In genomic region chr1:230067441-230067870, GRCh38 we compare ENCODE assay signal across 8 cellular contexts. TPM values are rescaled to one million over a fixed set of nuclear protein-coding genes. Genes with fewer than 3 reads are reported as not detected.
DNase-seq lines count a peak whose midpoint lies in the region; ATAC-seq and TF ChIP-seq lines count a peak whose summit lies in the region.

No MANE protein-coding gene starts in this region.

- H3K9ac ChIP-seq in HUES6 (ENCODE audit: low read length): peak overlapping the region; percentile 72

- peaks cover 16% of the 10 kb centered on the region for H3K4me1 ChIP-seq in HUES6 (ENCODE audit: control insufficient read depth, insufficient read depth, low read length)

- peaks cover 6 to 7% of the 10 kb centered on the region in 2 donors for H3K36me3 Mint-ChIP-seq in activated T-cell treated with anti-CD3 and anti-CD28 coated beads, Interleukin-2, amount 50 U/mL, for 72 hours (ENCODE audit: insufficient read depth in 2 of 2)

- peaks cover 5% of the 10 kb centered on the region for H3K9me3 ChIP-seq in HUES6 (ENCODE audit: control insufficient read depth, insufficient read depth, low read depth, low read length)

- ATAC-seq in GM19397 (IDR thresholded peaks at IDR 0.05; ENCODE audit: unreplicated experiment) (peak; percentile 28), omental fat pad (ENCODE audit: low FRiP score) (peak; percentile 49), HG03460 (IDR thresholded peaks at IDR 0.05; ENCODE audit: unreplicated experiment) (no peak), HG03097 (IDR thresholded peaks at IDR 0.05; ENCODE audit: low FRiP score, unreplicated experiment) (no peak)
- peak; percentile 16 to 25 for ATAC-seq in activated T-cell treated with anti-CD3 and anti-CD28 coated beads, Interleukin-2, amount 50 U/mL, for 72 hours (replicated peaks in 1 of 2)

- no peak overlapping the region for H3K27ac ChIP-seq in HUES6 (ENCODE audit: low read depth, low read length)

- peak overlapping the region; percentile 70 for H3K27ac Mint-ChIP-seq in activated T-cell treated with anti-CD3 and anti-CD28 coated beads, Interleukin-2, amount 50 U/mL, for 72 hours

- no peaks in the 10 kb centered on the region for H3K27me3 Mint-ChIP-seq in activated T-cell treated with anti-CD3 and anti-CD28 coated beads, Interleukin-2, amount 50 U/mL, for 72 hours (ENCODE audit: low read depth)

- TF ChIP-seq CTCF in omental fat pad (IDR thresholded peaks at IDR 0.05): no peak

- H3K4me3 Mint-ChIP-seq in activated T-cell treated with anti-CD3 and anti-CD28 coated beads, Interleukin-2, amount 50 U/mL, for 72 hours: peak overlapping the region; percentile 87 to 98

- peaks cover 5% of the 10 kb centered on the region in 2 donors for H3K9me3 Mint-ChIP-seq in activated T-cell treated with anti-CD3 and anti-CD28 coated beads, Interleukin-2, amount 50 U/mL, for 72 hours

- H3K27me3 ChIP-seq in HUES6 (ENCODE audit: control insufficient read depth, insufficient read depth, low read length): peaks cover 9% of the 10 kb centered on the region

- in situ Hi-C loops in Caki2 (cut with HindIII; ENCODE audit: low pct_unique_long_range_greater_than_20kb, low sequenced_read_pairs): no loop called here

- no peaks in the 10 kb centered on the region for H3K36me3 ChIP-seq in HUES6 (ENCODE audit: control insufficient read depth, insufficient read depth, low read length)

- peak overlapping the region; percentile 80 for H3K4me3 ChIP-seq in HUES6 (ENCODE audit: low read depth, low read length)

- DNase-seq in Caki2 (ENCODE audit: low read depth): peak; percentile 31
- DNase-seq in activated T-cell treated with anti-CD3 and anti-CD28 coated beads, Interleukin-2, amount 50 U/mL, for 72 hours: peak in 1 of 2 donors; percentile 41
- DNase-seq in globus pallidus (ENCODE audit: low spot score): peak; percentile 43
- DNase-seq in omental fat pad (ENCODE audit: low spot score): no peak

- peaks cover 57% of the 10 kb centered on the region for H3K4me1 Mint-ChIP-seq in activated T-cell treated with anti-CD3 and anti-CD28 coated beads, Interleukin-2, amount 50 U/mL, for 72 hours (ENCODE audit: low read depth)

RNA-seq across cellular contexts. Expression of gene GALNT2, which starts 0.4 kb away (rescaled TPM):
- 36.3 and 44.6 TPM in 2 replicates for total RNA-seq in Caki2 (2014; rRNA removed; shearing (Covaris generic); ENCODE audit: low replicate concordance)
- 10 to 100 TPM; 50.2 to 67.6 TPM for total RNA-seq in activated T-cell treated with anti-CD3 and anti-CD28 coated beads, Interleukin-2, amount 50 U/mL, for 72 hours
- 10 to 100 TPM; 50.7 to 85.0 (median 71.8) TPM for total RNA-seq in omental fat pad

Comparison
In these comparisons a context has a peak if more than half of its experiments do, and no peak if none do; other contexts are left out.
1. ATAC-seq: peak in GM19397 (single experiment), activated T-cell treated with anti-CD3 and anti-CD28 coated beads, Interleukin-2, amount 50 U/mL, for 72 hours (2 of 2) and omental fat pad (single experiment); none in HG03460 (single experiment) and HG03097 (single experiment).